ENCODE assay signal across 1 cellular context in the genomic region with DNA sequence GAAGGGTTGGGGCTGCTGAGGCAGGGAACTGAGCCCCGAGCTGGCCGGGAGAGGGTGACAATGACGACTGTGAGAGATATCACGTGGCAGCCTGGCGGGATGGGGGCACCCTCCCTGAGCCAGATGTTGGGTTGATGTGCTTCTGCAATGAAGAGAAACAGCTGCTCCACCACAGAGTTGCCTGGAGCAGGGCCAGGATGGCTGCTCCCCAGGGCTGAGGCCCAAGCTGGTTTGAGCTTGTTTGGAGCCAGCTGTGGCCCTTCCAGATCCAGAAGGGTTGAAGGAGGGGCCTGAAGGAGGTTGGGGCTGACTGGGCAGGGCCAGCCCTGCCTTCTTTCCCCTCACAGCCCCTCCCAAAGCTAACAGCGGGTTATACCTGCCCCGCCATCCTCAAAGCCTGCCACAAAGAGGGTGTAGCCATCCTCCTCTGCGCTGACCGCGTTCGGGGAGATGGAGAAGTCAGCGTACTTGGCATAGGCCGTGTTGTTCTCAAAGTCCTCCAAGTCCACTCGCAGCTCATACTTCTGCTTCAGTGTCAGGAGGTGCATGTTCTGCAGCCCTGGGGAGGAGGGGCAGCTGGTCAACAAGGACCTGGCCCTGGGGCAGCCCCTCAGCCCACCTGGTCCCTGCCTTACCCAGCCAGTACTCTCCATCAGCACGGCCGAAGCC.
TF ChIP-seq lines count a peak whose summit lies in the region.

No MANE protein-coding gene starts in this region.

TF ChIP-seq in GM12878, 131 proteins besides CTCF, POLR2A, EP300 and RAD21:
- TF ChIP-seq E4F1 (IDR thresholded peaks at IDR 0.05; ENCODE audit: borderline replicate concordance, partially characterized antibody), result no peak
- 0 out of 2 replicates have a peak, but pooled peaks have one; percentile 25 for TF ChIP-seq TCF12 (IDR thresholded peaks at IDR 0.05; ENCODE audit: low read depth, low read length)
